Comparison of ENCODE assay signal across 1 cellular context in genomic region chr7:98870807-98871491, GRCh38.
A peak's percentile ranks its signal among the peaks of the same experiment; 100 is the strongest.
TF ChIP-seq lines count a peak whose summit lies in the region.

No MANE protein-coding gene starts in this region.

TF ChIP-seq in HepG2, 621 proteins besides CTCF, POLR2A, EP300 and RAD21:
- TF ChIP-seq FOXA1 (IDR thresholded peaks at IDR 0.05) (no peak), FOXA1 (CRISPR knock-in tag; IDR thresholded peaks at IDR 0.05) (no peak), ZFX (CRISPR knock-in tag; IDR thresholded peaks at IDR 0.05; ENCODE audit: low read depth) (peak; percentile 36; the same call in 1 of the 2 replicates), TP53 (CRISPR knock-in tag; conservative IDR thresholded peaks at IDR 0.05) (no peak), KLF12 (CRISPR knock-in tag; IDR thresholded peaks at IDR 0.05; ENCODE audit: borderline replicate concordance) (no peak), NR2F1 (CRISPR knock-in tag; IDR thresholded peaks at IDR 0.05) (no peak), ZNF446 (CRISPR knock-in tag; IDR thresholded peaks at IDR 0.05) (no peak), ZNF800 (CRISPR knock-in tag; IDR thresholded peaks at IDR 0.05) (peak; percentile 16; the same call in 1 of the 2 replicates), LBX2 (CRISPR knock-in tag; IDR thresholded peaks at IDR 0.05; ENCODE audit: borderline replicate concordance) (no peak), NCOA1 (CRISPR knock-in tag; IDR thresholded peaks at IDR 0.05) (no peak), MAF1 (CRISPR knock-in tag; IDR thresholded peaks at IDR 0.05; ENCODE audit: borderline replicate concordance) (no peak), POGK (CRISPR knock-in tag; conservative IDR thresholded peaks at IDR 0.05) (no peak), NR2F2 (IDR thresholded peaks at IDR 0.05; ENCODE audit: borderline replicate concordance, low read depth) (no peak), NR2F6 (IDR thresholded peaks at IDR 0.05) (no peak), NR2F6 (CRISPR knock-in tag; IDR thresholded peaks at IDR 0.05) (no peak), ZNF687 (CRISPR knock-in tag; IDR thresholded peaks at IDR 0.05) (peak; percentile 22; the same call in 1 of the 2 replicates), EZH2 (conservative IDR thresholded peaks at IDR 0.05; ENCODE audit: low read depth, low read length) (no peak)
